ENCODE assay signal across 10 cellular contexts in the genomic region with DNA sequence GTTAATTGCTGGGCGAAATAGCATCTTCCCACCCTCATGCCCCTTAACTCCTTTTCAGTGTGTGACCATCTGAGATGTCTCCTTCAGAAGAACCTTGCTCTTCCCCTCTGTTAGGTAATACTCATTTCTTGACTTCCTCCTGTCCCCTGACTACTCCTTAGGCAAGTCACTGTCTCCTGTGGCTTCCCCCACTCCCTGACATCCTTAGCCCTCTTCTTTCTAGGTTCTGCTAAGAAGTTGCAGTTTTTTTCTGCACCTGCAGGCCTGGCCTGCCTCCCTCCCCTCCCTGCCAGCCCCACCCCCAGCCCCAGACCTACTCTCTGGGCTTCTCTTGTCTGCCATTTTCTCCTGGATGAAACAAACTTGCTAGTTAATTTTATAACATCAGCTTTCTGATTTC. TPM values are rescaled to one million over a fixed set of nuclear protein-coding genes. Genes with fewer than 3 reads are reported as not detected.
A peak's percentile ranks its signal among the peaks of the same experiment; 100 is the strongest.
DNase-seq lines count a peak whose midpoint lies in the region; ATAC-seq lines count a peak whose summit lies in the region.
"Had no signal": no experiment of that assay in that cellular context is flagged by ENCODE, and none has a peak within 500 bp of the region (broad histone marks: within the 10 kb centered on the region; RNA-seq: fewer than 3 reads in every experiment).

No MANE protein-coding gene starts in this region.

- H2BK12ac ChIP-seq in mesenchymal stem cell (ENCODE audit: low read length in 2 of 2) = peak overlapping the region; percentile 28 to 75

- H2AK5ac ChIP-seq in mesenchymal stem cell (ENCODE audit: low read length, severe bottlenecking) = no peak overlapping the region

- H3K36me3 ChIP-seq in mesenchymal stem cell (ENCODE audit: control insufficient read depth in 1 of 2, insufficient read depth in 2 of 2, low read depth in 1 of 2, low read length in 2 of 2) = no peaks in the 10 kb centered on the region
- H3K36me3 ChIP-seq: vagina had no signal

- no peak overlapping the region for H3K4me2 ChIP-seq in mesenchymal stem cell (ENCODE audit: low read length, poor library complexity, severe bottlenecking)

- H2BK5ac ChIP-seq in mesenchymal stem cell (ENCODE audit: low read depth, low read length, poor library complexity, severe bottlenecking) = no peak overlapping the region

- H3K79me1 ChIP-seq in mesenchymal stem cell (replicated peaks; ENCODE audit: low read length, poor library complexity, severe bottlenecking) = no peaks in the 10 kb centered on the region

- H2AFZ ChIP-seq in mesenchymal stem cell (ENCODE audit: low read depth, low read length) = no peak overlapping the region

- peaks cover 3% of the 10 kb centered on the region for H3K4me1 ChIP-seq in mesenchymal stem cell (ENCODE audit: control insufficient read depth, insufficient read depth, low read depth, low read length)

- H3K14ac ChIP-seq in mesenchymal stem cell (ENCODE audit: low read length in 2 of 2) = no peak overlapping the region

- peak overlapping the region; percentile 44 for H2BK15ac ChIP-seq in mesenchymal stem cell (ENCODE audit: low read depth, poor library complexity, severe bottlenecking)

- H3K27me3 ChIP-seq in mesenchymal stem cell (ENCODE audit: control insufficient read depth in 1 of 2, insufficient read depth in 1 of 2, low read length in 2 of 2) = no peaks in the 10 kb centered on the region
- H3K27me3 ChIP-seq: vagina had no signal

- peak overlapping the region; percentile 87 for H4K8ac ChIP-seq in mesenchymal stem cell (ENCODE audit: low read length)

- ATAC-seq in GM18511 (IDR thresholded peaks at IDR 0.05; ENCODE audit: unreplicated experiment) (peak; percentile 53), HG02678 (IDR thresholded peaks at IDR 0.05; ENCODE audit: unreplicated experiment) (peak; percentile 52), GM21825 (IDR thresholded peaks at IDR 0.05; ENCODE audit: unreplicated experiment) (no peak)

- no peak overlapping the region for H3K4me3 ChIP-seq in mesenchymal stem cell (ENCODE audit: insufficient read depth in 1 of 2, low read depth in 1 of 2, low read length in 2 of 2)
- H3K4me3 ChIP-seq: vagina had no signal

- no peak overlapping the region for H3K23ac ChIP-seq in mesenchymal stem cell (ENCODE audit: low read length in 2 of 2)

- peak overlapping the region in 1 of 2 experiments; percentile 72 for H3K18ac ChIP-seq in mesenchymal stem cell (ENCODE audit: low read depth in 1 of 2, low read length in 2 of 2)

- peak overlapping the region; percentile 73 for H2BK120ac ChIP-seq in mesenchymal stem cell (ENCODE audit: low read depth, low read length)

- H3K9ac ChIP-seq in mesenchymal stem cell (ENCODE audit: low read length) = peak overlapping the region; percentile 24

- H4K91ac ChIP-seq in mesenchymal stem cell (ENCODE audit: low read length) = no peak overlapping the region

- H3K9me3 ChIP-seq in mesenchymal stem cell (ENCODE audit: control insufficient read depth, low read length) = no peaks in the 10 kb centered on the region
- H3K9me3 ChIP-seq: vagina had no signal

- no peak overlapping the region for H3K27ac ChIP-seq in mesenchymal stem cell (ENCODE audit: low read length, poor library complexity, severe bottlenecking)
- H3K27ac ChIP-seq: vagina had no signal

- DNase-seq in RPMI8226 (peak; percentile 53), mesenchymal stem cell (no peak), COLO668 (lab: John Stamatoyannopoulos, UW; ENCODE audit: unreplicated experiment) (no peak), mesenteric fat pad (ENCODE audit: low spot score) (no peak)
- DNase-seq: KBM-7, NCI-H446 treated with DMSO at 0.1 percent for 48 hours had no signal

- 76% methylated on average over 1 of the region's 1 CpG for WGBS in mesenchymal stem cell

- peak overlapping the region in 1 of 2 experiments; percentile 32 for H3K4ac ChIP-seq in mesenchymal stem cell (ENCODE audit: low read depth in 1 of 2, low read length in 2 of 2)

RNA-seq across cellular contexts. Expression of gene EID1, which starts 15.2 kb away (rescaled TPM):
- 264 TPM for polyA plus RNA-seq in mesenchymal stem cell (2013, experiment 1 of 2)
- 277 TPM for polyA plus RNA-seq in mesenchymal stem cell (2013, experiment 2 of 2)
- 84.5 TPM for total RNA-seq in mesenteric fat pad

RNA-seq across cellular contexts. Expression of gene CEP152, which starts 51.8 kb away (rescaled TPM):
- 2.8 TPM for polyA plus RNA-seq in mesenchymal stem cell (2013, experiment 1 of 2)
- polyA plus RNA-seq in mesenchymal stem cell (2013, experiment 2 of 2) = 2.5 TPM
- total RNA-seq in mesenteric fat pad = 2.8 TPM
